Comparison of ENCODE assay signal across 14 cellular contexts in the genomic region with DNA sequence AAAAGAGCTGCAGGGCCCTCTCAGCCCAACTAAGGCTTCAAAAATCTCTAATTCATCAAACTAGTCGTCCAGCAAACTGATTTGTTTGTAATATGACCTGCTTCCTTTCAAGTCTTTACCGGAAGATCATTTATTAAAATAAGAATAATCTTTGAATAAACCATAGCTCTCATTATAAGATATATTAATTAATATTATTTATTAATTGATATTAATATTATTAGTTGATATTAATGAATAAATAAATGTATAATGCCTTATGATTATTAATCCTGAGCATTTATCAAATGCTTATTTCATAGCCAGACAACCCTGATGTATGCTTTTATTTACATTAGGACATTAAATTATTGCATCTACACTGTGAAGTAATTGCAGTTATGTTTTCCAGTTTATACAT.
DNase-seq lines count a peak whose midpoint lies in the region; TF ChIP-seq lines count a peak whose summit lies in the region.
"Had no signal": no experiment of that assay in that cellular context is flagged by ENCODE, and none has a peak within 500 bp of the region (broad histone marks: within the 10 kb centered on the region; RNA-seq: fewer than 3 reads in every experiment).

No MANE protein-coding gene starts in this region.

- H3K79me2 ChIP-seq in fibroblast of lung (ENCODE audit: control insufficient read depth, insufficient read depth, low read length), result no peaks in the 10 kb centered on the region

- H3K4me3 ChIP-seq in HUES48 (ENCODE audit: low read depth, low read length) (peak overlapping the region; percentile 37; the same call in 1 of the 2 replicates), fibroblast of lung (replicated peaks in 1 of 4; ENCODE audit: control extremely low read depth in 1 of 4, insufficient read depth in 1 of 4, low read depth in 3 of 4, low read length in 4 of 4) (no peak overlapping the region), neuronal stem cell (ENCODE audit: low read length in 2 of 2) (no peak overlapping the region)
- H3K4me3 ChIP-seq: A549, BLaER1 had no signal

- H3K23ac ChIP-seq in neuronal stem cell (ENCODE audit: low read depth, low read length, poor library complexity), result no peak overlapping the region

- H4K20me1 ChIP-seq in fibroblast of lung (ENCODE audit: control insufficient read depth, extremely low read depth, insufficient read depth, low read length), result no peaks in the 10 kb centered on the region
- H4K20me1 ChIP-seq: BLaER1 had no signal

- no peak overlapping the region for H3K9ac ChIP-seq in HUES48 (ENCODE audit: low read depth, low read length)
- H3K9ac ChIP-seq in fibroblast of lung (ENCODE audit: insufficient read depth, low read length), result no peak overlapping the region
- H3K9ac ChIP-seq in neuronal stem cell (ENCODE audit: low read depth, low read length, poor library complexity), result no peak overlapping the region
- H3K9ac ChIP-seq: BLaER1 had no signal

- H3K4me1 Mint-ChIP-seq in HFFc6 (ENCODE audit: low read depth), result no peaks in the 10 kb centered on the region
- no peaks in the 10 kb centered on the region for H3K4me1 Mint-ChIP-seq in activated T-helper 1 cell treated with anti-CD3 and anti-CD28 coated beads, Interleukin-12 subunit alpha, Interleukin-12 subunit beta, Interleukin-2, Interleukin-4 antibody, amounts not matched to agents 30 ng/mL and 10 ng/mL and 1 ng/mL, durations not matched to agents 14 hours and 24 hours and 36 hours (ENCODE audit: low read depth)
- H3K4me1 Mint-ChIP-seq: CD14-positive monocyte; CD4-positive, alpha-beta memory T cell; IgD-negative memory B cell had no signal

- no peak overlapping the region for H2BK15ac ChIP-seq in neuronal stem cell (ENCODE audit: low read length)

- no peak overlapping the region for H2AK5ac ChIP-seq in neuronal stem cell (ENCODE audit: low read depth, low read length)

- H2BK120ac ChIP-seq in neuronal stem cell (ENCODE audit: low read depth, low read length), result no peak overlapping the region

- H2BK5ac ChIP-seq in neuronal stem cell (ENCODE audit: low read length), result no peak overlapping the region

- H3K27me3 ChIP-seq in HUES48 (ENCODE audit: control insufficient read depth, insufficient read depth, low read length) (no peaks in the 10 kb centered on the region), fibroblast of lung (ENCODE audit: control insufficient read depth, insufficient read depth, low read length) (no peaks in the 10 kb centered on the region), neuronal stem cell (ENCODE audit: control insufficient read depth in 3 of 3, insufficient read depth in 3 of 3, low read depth in 1 of 3, low read length in 3 of 3) (no peaks in the 10 kb centered on the region)
- H3K27me3 ChIP-seq: BLaER1 had no signal

- no peak overlapping the region for H3K4ac ChIP-seq in neuronal stem cell (ENCODE audit: low read length)

- no peak overlapping the region for H3K4me3 Mint-ChIP-seq in HFFc6
- H3K4me3 Mint-ChIP-seq in activated T-helper 1 cell treated with anti-CD3 and anti-CD28 coated beads, Interleukin-12 subunit alpha, Interleukin-12 subunit beta, Interleukin-2, Interleukin-4 antibody, amounts not matched to agents 30 ng/mL and 10 ng/mL and 1 ng/mL, durations not matched to agents 14 hours and 24 hours and 36 hours, result no peak overlapping the region
- H3K4me3 Mint-ChIP-seq: CD14-positive monocyte; CD4-positive, alpha-beta memory T cell; IgD-negative memory B cell had no signal

- H3K4me2 ChIP-seq in fibroblast of lung (ENCODE audit: extremely low read depth, insufficient read depth, low read length) (no peak overlapping the region), neuronal stem cell (ENCODE audit: insufficient read depth, low read length, poor library complexity, severe bottlenecking) (no peak overlapping the region)
- H3K4me2 ChIP-seq: A549, BLaER1 had no signal

- H3K9me3 ChIP-seq in HUES48 (ENCODE audit: control insufficient read depth, insufficient read depth, low read length) (peaks cover 11% of the 10 kb centered on the region), fibroblast of lung (ENCODE audit: control insufficient read depth, insufficient read depth, low read depth, low read length) (no peaks in the 10 kb centered on the region), neuronal stem cell (replicated peaks in 1 of 2; ENCODE audit: control insufficient read depth in 2 of 2, insufficient read depth in 1 of 2, low read depth in 1 of 2, low read length in 2 of 2) (peaks cover 0 to 7% of the 10 kb centered on the region in 2 donors)

- H3K36me3 ChIP-seq in HUES48 (ENCODE audit: control insufficient read depth, insufficient read depth, low read length) (no peaks in the 10 kb centered on the region), fibroblast of lung (ENCODE audit: control insufficient read depth, insufficient read depth, low read length) (no peaks in the 10 kb centered on the region), neuronal stem cell (replicated peaks in 1 of 2; ENCODE audit: control insufficient read depth in 2 of 2, insufficient read depth in 2 of 2, low read length in 2 of 2) (no peaks in the 10 kb centered on the region)
- H3K36me3 ChIP-seq: BLaER1 had no signal

- no CpG with 5 or more reads among the region's 2 CpGs for WGBS in neuronal stem cell (ENCODE audit: extremely low coverage in 2 of 2, insufficient read length in 2 of 2, insufficient replicate concordance in 1 of 2), 2 donors

- H3K18ac ChIP-seq in neuronal stem cell (ENCODE audit: low read length), result no peak overlapping the region

- no peak for TF ChIP-seq CTCF in fibroblast of lung (conservative IDR thresholded peaks at IDR 0.05 in 1 of 2, IDR thresholded peaks at IDR 0.05 in 1 of 2; ENCODE audit: low read depth in 1 of 2, low read length in 2 of 2)
- TF ChIP-seq CTCF in HFFc6 (IDR thresholded peaks at IDR 0.05), result no peak

- no peak overlapping the region for H4K8ac ChIP-seq in neuronal stem cell (ENCODE audit: low read depth, low read length)

- H2AFZ ChIP-seq in fibroblast of lung (ENCODE audit: low read length) (peak overlapping the region; percentile 20), neuronal stem cell (ENCODE audit: low read length) (peak overlapping the region; percentile 41)

- intact Hi-C loops in activated T-helper 1 cell treated with anti-CD3 and anti-CD28 coated beads, Interleukin-12 subunit alpha, Interleukin-12 subunit beta, Interleukin-2, Interleukin-4 antibody, amounts not matched to agents 30 ng/mL and 10 ng/mL and 1 ng/mL, durations not matched to agents 14 hours and 24 hours and 36 hours (cut with micrococcal nuclease), result no loop called here

- no peak overlapping the region for H2BK12ac ChIP-seq in neuronal stem cell (ENCODE audit: low read length)

- H4K91ac ChIP-seq in neuronal stem cell (ENCODE audit: low read depth, low read length, poor library complexity), result no peak overlapping the region

- DNase-seq in fibroblast of lung (ENCODE audit: low read depth in 2 of 2), result no peak
- DNase-seq in neuronal stem cell (ENCODE audit: low spot score), result no peak
- DNase-seq in HFFc6, result no peak
- no peak for DNase-seq in RPMI8226
- DNase-seq in activated T-helper 1 cell treated with anti-CD3 and anti-CD28 coated beads, Interleukin-12 subunit alpha, Interleukin-12 subunit beta, Interleukin-2, Interleukin-4 antibody, amounts not matched to agents 30 ng/mL and 10 ng/mL and 1 ng/mL, durations not matched to agents 14 hours and 24 hours and 36 hours (ENCODE audit: low spot score), result no peak
- DNase-seq: CD4-positive, alpha-beta memory T cell; DMS79 treated with DMSO at 0.1 percent for 48 hours; GF-D8; KBM-7 had no signal

- H3K4me1 ChIP-seq in HUES48 (ENCODE audit: control insufficient read depth, insufficient read depth, low read length), result peaks cover 22% of the 10 kb centered on the region
- H3K4me1 ChIP-seq in fibroblast of lung (ENCODE audit: control insufficient read depth, extremely low read depth, insufficient read depth, low read length), result no peaks in the 10 kb centered on the region
- H3K4me1 ChIP-seq in neuronal stem cell (ENCODE audit: control insufficient read depth in 2 of 2, insufficient read depth in 1 of 2, low read depth in 1 of 2, low read length in 2 of 2), result peaks cover 0 to 12% of the 10 kb centered on the region in 2 donors
- H3K4me1 ChIP-seq: A549, BLaER1 had no signal

- H3K79me1 ChIP-seq in neuronal stem cell (ENCODE audit: low read depth, low read length), result no peaks in the 10 kb centered on the region

- no peaks in the 10 kb centered on the region for H3K27me3 Mint-ChIP-seq in HFFc6 (ENCODE audit: insufficient read depth)
- H3K27me3 Mint-ChIP-seq in activated T-helper 1 cell treated with anti-CD3 and anti-CD28 coated beads, Interleukin-12 subunit alpha, Interleukin-12 subunit beta, Interleukin-2, Interleukin-4 antibody, amounts not matched to agents 30 ng/mL and 10 ng/mL and 1 ng/mL, durations not matched to agents 14 hours and 24 hours and 36 hours (ENCODE audit: insufficient read depth), result no peaks in the 10 kb centered on the region
- H3K27me3 Mint-ChIP-seq: IgD-negative memory B cell had no signal

- H3K27ac ChIP-seq in HUES48 (ENCODE audit: low read depth, low read length) (peak overlapping the region; percentile 46), fibroblast of lung (ENCODE audit: insufficient read depth, low read length) (no peak overlapping the region), neuronal stem cell (replicated peaks; ENCODE audit: low read length) (no peak overlapping the region)
- H3K27ac ChIP-seq: A549, BLaER1 had no signal

- H3K27ac Mint-ChIP-seq in HFFc6, result no peak overlapping the region
- no peak overlapping the region for H3K27ac Mint-ChIP-seq in activated T-helper 1 cell treated with anti-CD3 and anti-CD28 coated beads, Interleukin-12 subunit alpha, Interleukin-12 subunit beta, Interleukin-2, Interleukin-4 antibody, amounts not matched to agents 30 ng/mL and 10 ng/mL and 1 ng/mL, durations not matched to agents 14 hours and 24 hours and 36 hours
- H3K27ac Mint-ChIP-seq: CD4-positive, alpha-beta memory T cell; IgD-negative memory B cell had no signal

- H3K9me3 Mint-ChIP-seq in HFFc6, result peaks cover 11% of the 10 kb centered on the region
- peaks cover 6% of the 10 kb centered on the region for H3K9me3 Mint-ChIP-seq in activated T-helper 1 cell treated with anti-CD3 and anti-CD28 coated beads, Interleukin-12 subunit alpha, Interleukin-12 subunit beta, Interleukin-2, Interleukin-4 antibody, amounts not matched to agents 30 ng/mL and 10 ng/mL and 1 ng/mL, durations not matched to agents 14 hours and 24 hours and 36 hours

- no peak overlapping the region for H3K14ac ChIP-seq in neuronal stem cell (ENCODE audit: low read length)

- H3K36me3 Mint-ChIP-seq in HFFc6 (ENCODE audit: low read depth), result peaks cover 11% of the 10 kb centered on the region
- H3K36me3 Mint-ChIP-seq in activated T-helper 1 cell treated with anti-CD3 and anti-CD28 coated beads, Interleukin-12 subunit alpha, Interleukin-12 subunit beta, Interleukin-2, Interleukin-4 antibody, amounts not matched to agents 30 ng/mL and 10 ng/mL and 1 ng/mL, durations not matched to agents 14 hours and 24 hours and 36 hours (ENCODE audit: low read depth), result no peaks in the 10 kb centered on the region
- H3K36me3 Mint-ChIP-seq: CD14-positive monocyte; CD4-positive, alpha-beta memory T cell; IgD-negative memory B cell had no signal
